Comparison of ENCODE assay signal across 8 cellular contexts in the genomic region with DNA sequence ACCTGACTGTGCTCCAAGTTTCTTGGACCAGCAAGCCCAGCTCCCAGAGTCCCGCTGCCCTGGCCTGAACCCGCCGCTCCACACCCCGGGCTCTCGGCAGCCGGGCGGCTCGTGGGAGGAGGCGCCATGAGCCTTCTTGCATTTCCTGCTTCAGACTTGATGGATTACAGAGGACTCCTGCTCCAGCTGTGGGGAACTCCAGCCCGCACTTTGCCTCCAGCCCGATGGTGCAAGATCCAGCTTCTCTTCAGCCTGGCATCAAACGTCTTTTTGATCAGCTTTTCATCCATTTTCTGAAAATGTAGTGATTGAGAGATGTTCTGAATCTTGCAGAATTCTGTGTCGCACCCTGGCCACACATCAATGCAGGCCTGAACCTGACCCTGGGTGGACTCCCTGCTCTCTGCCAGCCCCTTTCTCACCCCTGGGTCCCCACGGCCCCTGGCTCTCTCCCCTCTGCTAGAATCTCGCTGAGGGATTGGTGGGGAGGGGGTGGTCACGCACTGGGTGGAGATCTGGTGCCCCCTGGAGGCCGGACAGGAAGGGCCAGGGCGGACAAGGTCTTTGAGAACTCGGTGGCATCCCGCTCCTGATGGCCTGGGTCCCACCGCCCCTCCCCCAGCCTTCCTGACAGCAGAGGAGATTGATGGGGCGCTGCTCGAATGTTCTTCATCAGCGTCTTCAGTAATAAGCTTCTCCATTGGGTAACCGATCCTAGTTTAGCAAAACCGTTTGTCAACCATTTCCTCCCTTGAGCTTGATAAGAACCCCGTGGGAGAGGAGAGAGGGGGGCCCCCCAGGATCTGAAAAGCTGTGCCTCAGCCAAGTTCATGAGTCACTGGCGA. TPM values are rescaled to one million over a fixed set of nuclear protein-coding genes. Genes with fewer than 3 reads are reported as not detected.
DNase-seq lines count a peak whose midpoint lies in the region; ATAC-seq and TF ChIP-seq lines count a peak whose summit lies in the region.

No MANE protein-coding gene starts in this region.

- intact Hi-C loops in dorsolateral prefrontal cortex (cut with DNase I), result loop anchor here in 1 of 2 donors (5.0 to 10.0 kb wide), 2 partner anchors 352 to 469 kb away; a partner anchor contains a TSS

- ATAC-seq in HG02840 (IDR thresholded peaks at IDR 0.05; ENCODE audit: low FRiP score, unreplicated experiment), result no peak

- no peaks in the 10 kb centered on the region for H3K36me3 ChIP-seq in liver (ENCODE audit: control insufficient read depth in 4 of 4, insufficient read depth in 3 of 4, low read depth in 1 of 4, low read length in 3 of 4)

- 8% methylated on average over 28 of the region's 28 CpGs for WGBS in liver

- H3K9ac ChIP-seq in liver (ENCODE audit: low read depth in 1 of 2, low read length in 2 of 2), result peak overlapping the region in 1 of 2 donors; percentile 67

- peak overlapping the region; percentile 63 to 98 (median 92) for H3K27ac ChIP-seq in dorsolateral prefrontal cortex
- H3K27ac ChIP-seq in liver (ENCODE audit: low read depth in 1 of 2, low read length in 2 of 2), result peak overlapping the region; percentile 70 to 85

- H3K27me3 ChIP-seq in dorsolateral prefrontal cortex, result no peaks in the 10 kb centered on the region
- H3K27me3 ChIP-seq in liver (ENCODE audit: control insufficient read depth in 4 of 4, insufficient read depth in 4 of 4, low read length in 3 of 4), result no peaks in the 10 kb centered on the region

- H3K4me3 ChIP-seq in AG09309 (ENCODE audit: control insufficient read depth, low read depth, low read length) (peak overlapping the region; percentile 41), dorsolateral prefrontal cortex (peak overlapping the region; percentile 33 to 71 (median 55)), liver (ENCODE audit: low read depth in 1 of 3, low read length in 3 of 3) (peak overlapping the region; percentile 3 to 42 (median 17))

- TF ChIP-seq CTCF in AG09309 (IDR thresholded peaks at IDR 0.05; ENCODE audit: control insufficient read depth, insufficient read depth, low read depth, low read length, missing control alignments) (peak; percentile 86), dorsolateral prefrontal cortex (IDR thresholded peaks at IDR 0.05 in 54 of 56, conservative IDR thresholded peaks at IDR 0.05 in 2 of 56; ENCODE audit: low read depth in 1 of 56, partially characterized antibody in 56 of 56) (peak; percentile 32 to 87 (median 73)), liver (IDR thresholded peaks at IDR 0.05; ENCODE audit: low read depth, low read length, missing input control) (peak; percentile 43)

- peaks cover 0 to 2% (median 0%) of the 10 kb centered on the region in 4 donors for H3K9me3 ChIP-seq in liver (ENCODE audit: control insufficient read depth in 4 of 4, low read length in 3 of 4)

- peak; percentile 74 for DNase-seq in AG09309 (ENCODE audit: low read depth)
- peak; percentile 43 for DNase-seq in GOT3 (lab: John Stamatoyannopoulos, UW)
- DNase-seq in NCI-H526 (lab: John Stamatoyannopoulos, UW), result peak; percentile 54 to 83
- DNase-seq in activated CD4-positive, alpha-beta T cell treated with anti-CD3 and anti-CD28 coated beads, Interleukin-2, amount 50 U/mL, for 4 hours, result peak; percentile 75 to 81
- DNase-seq in dorsolateral prefrontal cortex, result peak; percentile 60 to 92 (median 84)
- peak; percentile 69 to 74 for DNase-seq in stimulated activated CD4-positive, alpha-beta T cell treated with anti-CD3 and anti-CD28 coated beads, Interleukin-2, amount 100 ng/mL, for 48 hours

- peak; percentile 61 to 70 for TF ChIP-seq RAD21 in liver (IDR thresholded peaks at IDR 0.05)

- peaks cover 0 to 12% (median 9%) of the 10 kb centered on the region in 4 donors for H3K4me1 ChIP-seq in liver (ENCODE audit: control insufficient read depth in 4 of 4, insufficient read depth in 4 of 4, low read length in 3 of 4)

TF ChIP-seq in liver, 16 proteins besides CTCF, POLR2A, EP300 and RAD21:
- TF ChIP-seq, protein P1, sequence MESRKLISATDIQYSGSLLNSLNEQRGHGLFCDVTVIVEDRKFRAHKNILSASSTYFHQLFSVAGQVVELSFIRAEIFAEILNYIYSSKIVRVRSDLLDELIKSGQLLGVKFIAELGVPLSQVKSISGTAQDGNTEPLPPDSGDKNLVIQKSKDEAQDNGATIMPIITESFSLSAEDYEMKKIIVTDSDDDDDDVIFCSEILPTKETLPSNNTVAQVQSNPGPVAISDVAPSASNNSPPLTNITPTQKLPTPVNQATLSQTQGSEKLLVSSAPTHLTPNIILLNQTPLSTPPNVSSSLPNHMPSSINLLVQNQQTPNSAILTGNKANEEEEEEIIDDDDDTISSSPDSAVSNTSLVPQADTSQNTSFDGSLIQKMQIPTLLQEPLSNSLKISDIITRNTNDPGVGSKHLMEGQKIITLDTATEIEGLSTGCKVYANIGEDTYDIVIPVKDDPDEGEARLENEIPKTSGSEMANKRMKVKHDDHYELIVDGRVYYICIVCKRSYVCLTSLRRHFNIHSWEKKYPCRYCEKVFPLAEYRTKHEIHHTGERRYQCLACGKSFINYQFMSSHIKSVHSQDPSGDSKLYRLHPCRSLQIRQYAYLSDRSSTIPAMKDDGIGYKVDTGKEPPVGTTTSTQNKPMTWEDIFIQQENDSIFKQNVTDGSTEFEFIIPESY (IDR thresholded peaks at IDR 0.05), result no peak
- TF ChIP-seq YY1 (IDR thresholded peaks at IDR 0.05) (peak; percentile 82), JUND (IDR thresholded peaks at IDR 0.05) (peak; percentile 40 to 63), NR2F2 (IDR thresholded peaks at IDR 0.05) (no peak), SP1 (IDR thresholded peaks at IDR 0.05) (peak; percentile 27), RXRA (IDR thresholded peaks at IDR 0.05) (peak in 1 of 2 donors; percentile 13)

RNA-seq across cellular contexts. Expression of a gene that starts 12.1 kb away (rescaled TPM):
- total RNA-seq in dorsolateral prefrontal cortex (1 to 10 TPM in 96 of 120 experiments, under 1 TPM in 24; 0.44 to 5.1 (median 1.6) TPM), liver (1 to 10 TPM; 3.5 to 3.8 TPM)
- 1 to 10 TPM in 1 of 2 donors, under 1 TPM in 1; 0.36 to 1.7 TPM for polyA plus RNA-seq in liver
